ENCODE assay signal across 8 cellular contexts in genomic region chr19:56066152-56067023, GRCh38. TPM values are rescaled to one million over a fixed set of nuclear protein-coding genes. Genes with fewer than 3 reads are reported as not detected.
DNase-seq lines count a peak whose midpoint lies in the region; FAIRE-seq and TF ChIP-seq lines count a peak whose summit lies in the region.

No MANE protein-coding gene starts in this region.

- H3K4me3 ChIP-seq in brain microvascular endothelial cell (ENCODE audit: low read depth, low read length) = peak overlapping the region; percentile 20
- H3K4me3 ChIP-seq in keratinocyte (ENCODE audit: control insufficient read depth in 2 of 3, extremely low read depth in 1 of 3, insufficient read depth in 2 of 3, low read depth in 1 of 3, low read length in 3 of 3) = no peak overlapping the region

- DNase-seq in A172 (ENCODE audit: low spot score) = peak; percentile 72
- peak; percentile 71 for DNase-seq in GM12891 (ENCODE audit: insufficient read length, low spot score)
- peak; percentile 24 for DNase-seq in NCI-H1092 treated with DMSO at 0.1 percent for 48 hours (lab: John Stamatoyannopoulos, UW)
- peak; percentile 90 for DNase-seq in UCSD-AML1 (lab: John Stamatoyannopoulos, UW; ENCODE audit: unreplicated experiment)
- DNase-seq in brain microvascular endothelial cell = peak; percentile 34
- DNase-seq in keratinocyte (ENCODE audit: low read depth, low spot score) = no peak
- peak; percentile 15 to 50 (median 39) for DNase-seq in stimulated activated CD4-positive, alpha-beta T cell treated with anti-CD3 and anti-CD28 coated beads, Interleukin-1b, Interleukin-23, amount 100 ng/mL, for 24 hours (ENCODE audit: low read depth in 4 of 4, low spot score in 1 of 4)
- no peak for DNase-seq in MV-4-11 (lab: John Stamatoyannopoulos, UW)

- no peaks in the 10 kb centered on the region for H3K9me1 ChIP-seq in keratinocyte (ENCODE audit: control insufficient read depth, extremely low read depth, insufficient read depth, low read length)

- H3K27ac ChIP-seq in brain microvascular endothelial cell (no peak overlapping the region), keratinocyte (ENCODE audit: control insufficient read depth, insufficient read depth, low read length) (no peak overlapping the region)

- no peaks in the 10 kb centered on the region for H3K4me1 ChIP-seq in keratinocyte (ENCODE audit: control insufficient read depth, extremely low read depth, insufficient read depth, low read length)

- FAIRE-seq in GM12891 (lab: Jason Lieb, UNC) (peak; percentile 90), keratinocyte (lab: Jason Lieb, UNC) (no peak)

- in situ Hi-C loops in brain microvascular endothelial cell (cut with HindIII; ENCODE audit: low pct_ligation_motif_present, low sequenced_read_pairs) = no loop called here

- H3K36me3 ChIP-seq in brain microvascular endothelial cell (replicated peaks) (no peaks in the 10 kb centered on the region), keratinocyte (ENCODE audit: control insufficient read depth in 2 of 2, extremely low read depth in 1 of 2, insufficient read depth in 2 of 2, low read length in 2 of 2) (no peaks in the 10 kb centered on the region)

- TF ChIP-seq CTCF in brain microvascular endothelial cell (IDR thresholded peaks at IDR 0.05; ENCODE audit: low read depth, low read length, missing control alignments) (peak; percentile 92), keratinocyte (optimal IDR thresholded peaks at IDR 0.05 in 1 of 3, IDR thresholded peaks at IDR 0.05 in 1 of 3, conservative IDR thresholded peaks at IDR 0.05 in 1 of 3; ENCODE audit: extremely low read depth in 1 of 3, insufficient read depth in 2 of 3, low read length in 3 of 3) (peak; percentile 81 to 93 (median 84))

- H2AFZ ChIP-seq in keratinocyte (ENCODE audit: control insufficient read depth, low read length) = peak overlapping the region; percentile 54

- no peaks in the 10 kb centered on the region for H4K20me1 ChIP-seq in keratinocyte (ENCODE audit: control insufficient read depth, extremely low read depth, insufficient read depth, low read length)

- no peaks in the 10 kb centered on the region for H3K79me2 ChIP-seq in keratinocyte (ENCODE audit: control insufficient read depth, insufficient read depth, low read length)

- H3K9me3 ChIP-seq in keratinocyte (ENCODE audit: control insufficient read depth, low read depth, low read length) = no peaks in the 10 kb centered on the region

- H3K4me2 ChIP-seq in keratinocyte (ENCODE audit: control insufficient read depth, extremely low read depth, insufficient read depth, low read depth, low read length) = peak overlapping the region; percentile 27

- H3K27me3 ChIP-seq in brain microvascular endothelial cell (replicated peaks) (no peaks in the 10 kb centered on the region), keratinocyte (ENCODE audit: control insufficient read depth, extremely low read depth, insufficient read depth, low read length) (no peaks in the 10 kb centered on the region)

- dilution Hi-C loops in keratinocyte (cut with MboI; ENCODE audit: extremely low pct_ligation_motif_present, low sequenced_read_pairs) = no loop called here

- no peak overlapping the region for H3K9ac ChIP-seq in keratinocyte (ENCODE audit: control insufficient read depth, extremely low read depth, insufficient read depth, low read length)

- no peak for TF ChIP-seq POLR2A in GM12891 (IDR thresholded peaks at IDR 0.05; ENCODE audit: low read depth, low read length)

TF ChIP-seq in GM12891, 5 proteins besides CTCF, POLR2A, EP300 and RAD21:
- no peak for TF ChIP-seq POLR2AphosphoS5 (IDR thresholded peaks at IDR 0.05; ENCODE audit: low read depth, low read length)
- TF ChIP-seq PAX5 (IDR thresholded peaks at IDR 0.05; ENCODE audit: insufficient read depth, low read length, severe bottlenecking) = no peak
- TF ChIP-seq TAF1 (IDR thresholded peaks at IDR 0.05; ENCODE audit: low read depth, low read length) = no peak
- no peak for TF ChIP-seq SPI1 (IDR thresholded peaks at IDR 0.05; ENCODE audit: low read depth, low read length)
- TF ChIP-seq POU2F2 (IDR thresholded peaks at IDR 0.05; ENCODE audit: low read depth, low read length) = no peak

RNA-seq across cellular contexts. Expression of gene ZNF787, which starts 54.7 kb away (rescaled TPM):
- total RNA-seq in A172 (2014; rRNA removed; shearing (Covaris generic)) = 18.1 and 44.8 TPM in 2 replicates
- 16.4 TPM for polyA plus RNA-seq in GM12891 (2012; ENCODE audit: low read depth, missing spikeins)
- polyA plus RNA-seq in keratinocyte = 4.0 to 10.7 TPM (median 5.6 TPM) in 3 replicates
- polyA plus RNA-seq in keratinocyte (2011; ENCODE audit: low read depth) = 2.9 TPM
- 3.7 and 13.4 TPM in 2 replicates for polyA plus RNA-seq in keratinocyte (2011; cell fraction: cytosol; rRNA removed)
- 4.3 and 8.7 TPM in 2 replicates for polyA plus RNA-seq in keratinocyte (2011; cell fraction: nucleus; rRNA removed)
- 5.8 and 21.8 TPM in 2 replicates for polyA plus RNA-seq in keratinocyte (2012; ENCODE audit: low replicate concordance)
- 2.9 to 6.1 TPM (median 4.0 TPM) in 3 replicates for polyA minus RNA-seq in keratinocyte
- 37.2 TPM for polyA minus RNA-seq in keratinocyte (2011; cell fraction: cytosol; rRNA and poly(A)+ RNA removed)
- 5.2 and 8.5 TPM in 2 replicates for polyA minus RNA-seq in keratinocyte (2011; cell fraction: nucleus; rRNA and poly(A)+ RNA removed)

Comparison
In these comparisons a context has a peak if more than half of its experiments do, and no peak if none do; other contexts are left out.
1. DNase-seq: peak in A172 (single experiment), GM12891 (single experiment), NCI-H1092 treated with DMSO at 0.1 percent for 48 hours (single experiment), UCSD-AML1 (single experiment), brain microvascular endothelial cell (single experiment) and stimulated activated CD4-positive, alpha-beta T cell treated with anti-CD3 and anti-CD28 coated beads, Interleukin-1b, Interleukin-23, amount 100 ng/mL, for 24 hours (4 of 4); none in keratinocyte (single experiment) and MV-4-11 (single experiment).